ENCODE assay signal across 1 cellular context in genomic region chr1:55885619-55886018, GRCh38.
TF ChIP-seq lines count a peak whose summit lies in the region.

No MANE protein-coding gene starts in this region.

TF ChIP-seq in GM23338, 12 proteins besides CTCF, POLR2A, EP300 and RAD21 (continued from another document):
- TF ChIP-seq ZNF462 (CRISPR knock-in tag; IDR thresholded peaks at IDR 0.05) = no peak
- no peak for TF ChIP-seq ZNF114 (CRISPR knock-in tag; IDR thresholded peaks at IDR 0.05)
- TF ChIP-seq NANOG (IDR thresholded peaks at IDR 0.05; ENCODE audit: borderline replicate concordance) = no peak
- no peak for TF ChIP-seq CREB1 (CRISPR knock-in tag; IDR thresholded peaks at IDR 0.05; ENCODE audit: low read depth)
- no peak for TF ChIP-seq ETS1 (IDR thresholded peaks at IDR 0.05)
